Comparison of ENCODE assay signal across 8 cellular contexts in genomic region chrX:23503835-23504539, GRCh38.
A peak's percentile ranks its signal among the peaks of the same experiment; 100 is the strongest.
DNase-seq lines count a peak whose midpoint lies in the region; ATAC-seq lines count a peak whose summit lies in the region.

No MANE protein-coding gene starts in this region.

- peak; percentile 92 for DNase-seq in H4 (ENCODE audit: low spot score)
- peak; percentile 95 for DNase-seq in NCI-H69 (lab: John Stamatoyannopoulos, UW)
- DNase-seq in sciatic nerve (ENCODE audit: low spot score) = no peak
- DNase-seq in stimulated activated CD8-positive, alpha-beta memory T cell treated with anti-CD3 and anti-CD28 coated beads, Interleukin-4, amount 100 ng/mL, for 48 hours = no peak
- DNase-seq in stimulated activated CD4-positive, alpha-beta T cell treated with anti-CD3 and anti-CD28 coated beads, Interleukin-1b, Interleukin-23, amount 100 ng/mL, for 48 hours = no peak

- intact Hi-C loops in sciatic nerve (cut with DNase I) = no loop called here

- ATAC-seq in esophagus mucosa = peak; percentile 89
- ATAC-seq in sciatic nerve = peak; percentile 90
- no peak for ATAC-seq in GM21360 (IDR thresholded peaks at IDR 0.05; ENCODE audit: unreplicated experiment)
- ATAC-seq in GM18870 (IDR thresholded peaks at IDR 0.05; ENCODE audit: unreplicated experiment) = no peak

Comparison
In these comparisons a context has a peak if more than half of its experiments do, and no peak if none do; other contexts are left out.
1. DNase-seq: peak in H4 (single experiment) and NCI-H69 (single experiment); none in sciatic nerve (single experiment), stimulated activated CD8-positive, alpha-beta memory T cell treated with anti-CD3 and anti-CD28 coated beads, Interleukin-4, amount 100 ng/mL, for 48 hours (single experiment) and stimulated activated CD4-positive, alpha-beta T cell treated with anti-CD3 and anti-CD28 coated beads, Interleukin-1b, Interleukin-23, amount 100 ng/mL, for 48 hours (single experiment).
2. ATAC-seq: peak in esophagus mucosa (single experiment) and sciatic nerve (single experiment); none in GM21360 (single experiment) and GM18870 (single experiment).